19 cellular contexts compared by ENCODE assay signal in genomic region chr10:22087365-22087738, GRCh38.
DNase-seq lines count a peak whose midpoint lies in the region; ATAC-seq and TF ChIP-seq lines count a peak whose summit lies in the region.
"Had no signal": no experiment of that assay in that cellular context is flagged by ENCODE, and none has a peak within 500 bp of the region (broad histone marks: within the 10 kb centered on the region; RNA-seq: fewer than 3 reads in every experiment).

No MANE protein-coding gene starts in this region.

- POLR2A ChIA-PET in MCF 10A (lab: Yijun Ruan, JAX), result interaction anchor here (0.7 to 3.9 kb wide), 6 partner anchors 12 to 1245 kb away, joined by 3 to 26 read pairs (median 10); partner anchors contain the start of genes COMMD3 and DNAJC1
- POLR2A ChIA-PET in WTC11 (lab: Charles Lee), result no interaction called here

- H3K27me3 Mint-ChIP-seq in MCF 10A (ENCODE audit: insufficient read depth, unreplicated experiment) (no peaks in the 10 kb centered on the region), WTC11 (ENCODE audit: low read depth) (no peaks in the 10 kb centered on the region), osteocyte (ENCODE audit: unreplicated experiment) (peaks cover 29% of the 10 kb centered on the region)

- H3K27ac ChIP-seq in mammary epithelial cell (ENCODE audit: insufficient read depth, low read depth, low read length), result no peak overlapping the region
- H3K27ac ChIP-seq in transverse colon, result peak overlapping the region in 3 of 4 donors; percentile 22 to 51 (median 24)
- H3K27ac ChIP-seq: BLaER1, colonic mucosa had no signal

- H3K36me3 Mint-ChIP-seq in MCF 10A (ENCODE audit: insufficient read depth, unreplicated experiment), result no peaks in the 10 kb centered on the region
- H3K36me3 Mint-ChIP-seq in WTC11, result no peaks in the 10 kb centered on the region
- no peaks in the 10 kb centered on the region for H3K36me3 Mint-ChIP-seq in osteocyte (ENCODE audit: unreplicated experiment)
- H3K36me3 Mint-ChIP-seq: activated naive CD8-positive, alpha-beta T cell treated with anti-CD3 and anti-CD28 coated beads, Interleukin-2, amount 10 ng/mL, durations not matched to agents 7 days and 5 days; brain; stimulated activated naive B cell treated with anti-CD40 and anti-IgM and Interleukin-4, amounts not matched to agents 10 μg/mL and 1 μg/mL and 100 μg/mL, for 72 hours; T-cell; type B pancreatic cell had no signal

- H3K27me3 ChIP-seq in mammary epithelial cell (ENCODE audit: insufficient read depth, low read length) (peaks cover 2% of the 10 kb centered on the region), transverse colon (no peaks in the 10 kb centered on the region)
- H3K27me3 ChIP-seq: BLaER1, colonic mucosa had no signal

- H3K4me1 Mint-ChIP-seq in MCF 10A (ENCODE audit: insufficient read depth, unreplicated experiment) (peaks cover 26% of the 10 kb centered on the region), WTC11 (peaks cover 19% of the 10 kb centered on the region), osteocyte (ENCODE audit: unreplicated experiment) (peaks cover 15% of the 10 kb centered on the region)
- H3K4me1 Mint-ChIP-seq: activated naive CD8-positive, alpha-beta T cell treated with anti-CD3 and anti-CD28 coated beads, Interleukin-2, amount 10 ng/mL, durations not matched to agents 7 days and 5 days; T-cell had no signal

- H3K79me2 ChIP-seq in mammary epithelial cell (ENCODE audit: insufficient read depth, low read length), result no peaks in the 10 kb centered on the region

- no peak overlapping the region for H2AFZ ChIP-seq in mammary epithelial cell (ENCODE audit: low read depth, low read length)

- H3K9me3 ChIP-seq in mammary epithelial cell (replicated peaks; ENCODE audit: insufficient read depth, low read length) (no peaks in the 10 kb centered on the region), transverse colon (no peaks in the 10 kb centered on the region)
- H3K9me3 ChIP-seq: BLaER1, colonic mucosa had no signal

- TF ChIP-seq POLR2A in transverse colon (IDR thresholded peaks at IDR 0.05), result no peak

- in situ Hi-C loops in mammary epithelial cell (cut with MboI; ENCODE audit: low sequenced_read_pairs in 2 of 2), result no loop called here
- in situ Hi-C loops in transverse colon (cut with MboI; ENCODE audit: low pct_ligation_motif_present in 1 of 4, low pct_unique_long_range_greater_than_20kb in 1 of 4, low sequenced_read_pairs in 3 of 4), result no loop called here

- peak; percentile 57 for ATAC-seq in WTC11
- ATAC-seq: stimulated activated naive B cell treated with anti-CD40 and anti-IgM and Interleukin-4, amounts not matched to agents 10 μg/mL and 1 μg/mL and 100 μg/mL, for 72 hours; T-cell had no signal

- WGBS in mammary epithelial cell (ENCODE audit: low coverage, missing lambda C conversion rate), result 53% methylated on average over 2 of the region's 2 CpGs
- 48 to 58% methylated on average over 2 of the region's 2 CpGs for WGBS in transverse colon (ENCODE audit: low coverage in 1 of 2), 2 donors

- CTCF ChIA-PET in MCF 10A (lab: Yijun Ruan, JAX), result interaction anchor here (0.7 kb wide), 1 partner anchor 41 kb away, joined by 4 read pairs; no protein-coding TSS in a partner anchor
- CTCF ChIA-PET in mammary epithelial cell (lab: Charles Lee; ENCODE audit: low non-redundant PET), result no interaction called here
- CTCF ChIA-PET in WTC11 (lab: Charles Lee), result interaction anchor here (1.9 kb wide), 1 partner anchor 16 kb away, joined by 9 read pairs; no protein-coding TSS in a partner anchor

- H3K36me3 ChIP-seq in mammary epithelial cell (ENCODE audit: insufficient read depth, low read length) (no peaks in the 10 kb centered on the region), transverse colon (no peaks in the 10 kb centered on the region)
- H3K36me3 ChIP-seq: BLaER1, colonic mucosa had no signal

- no peaks in the 10 kb centered on the region for H3K9me3 Mint-ChIP-seq in MCF 10A (ENCODE audit: unreplicated experiment)
- H3K9me3 Mint-ChIP-seq in WTC11, result peaks cover 9% of the 10 kb centered on the region
- no peaks in the 10 kb centered on the region for H3K9me3 Mint-ChIP-seq in osteocyte (ENCODE audit: unreplicated experiment)
- H3K9me3 Mint-ChIP-seq: type B pancreatic cell had no signal

- TF ChIP-seq CTCF in MCF 10A (IDR thresholded peaks at IDR 0.05; ENCODE audit: unreplicated experiment) (no peak), mammary epithelial cell (conservative IDR thresholded peaks at IDR 0.05 in 1 of 2, IDR thresholded peaks at IDR 0.05 in 1 of 2; ENCODE audit: extremely low read depth in 1 of 2, insufficient read depth in 1 of 2, low read depth in 1 of 2, low read length in 2 of 2) (no peak), WTC11 (IDR thresholded peaks at IDR 0.05) (no peak), osteocyte (IDR thresholded peaks at IDR 0.05) (no peak), transverse colon (IDR thresholded peaks at IDR 0.05) (no peak)

- no peak for DNase-seq in MCF 10A (ENCODE audit: unreplicated experiment)
- DNase-seq in mammary epithelial cell, result no peak
- DNase-seq in WTC11 (ENCODE audit: low spot score), result no peak
- DNase-seq in osteocyte (ENCODE audit: extremely low spot score, unreplicated experiment), result no peak
- no peak for DNase-seq in transverse colon
- no peak for DNase-seq in T-helper 1 cell
- no peak for DNase-seq in DMS153 treated with DMSO at 0.1 percent for 48 hours (lab: John Stamatoyannopoulos, UW; ENCODE audit: unreplicated experiment)
- no peak for DNase-seq in stimulated activated CD4-positive, alpha-beta T cell treated with anti-CD3 and anti-CD28 coated beads, Interleukin-12 subunit alpha, Interleukin-12 subunit beta, amount 100 ng/mL, for 4 hours
- DNase-seq: activated CD4-positive, alpha-beta T cell treated with anti-CD3 and anti-CD28 coated beads for 48 hours; activated naive CD8-positive, alpha-beta T cell treated with anti-CD3 and anti-CD28 coated beads, Interleukin-2, amount 10 ng/mL, durations not matched to agents 7 days and 5 days; MM.1S; SIG-M5; stimulated activated naive B cell treated with anti-CD40 and anti-IgM and Interleukin-4, amounts not matched to agents 10 μg/mL and 1 μg/mL and 100 μg/mL, for 72 hours; T-cell had no signal

- intact Hi-C loops in MCF 10A (cut with micrococcal nuclease), result no loop called here
- intact Hi-C loops in mammary epithelial cell (cut with micrococcal nuclease), result no loop called here
- intact Hi-C loops in transverse colon (cut with DNase I; ENCODE audit: low total_unique reads), result no loop called here

- no peak for TF ChIP-seq EP300 in transverse colon (IDR thresholded peaks at IDR 0.05; ENCODE audit: low read depth)

- H3K4me1 ChIP-seq in mammary epithelial cell (ENCODE audit: insufficient read depth, low read length) (no peaks in the 10 kb centered on the region), transverse colon (peaks cover 0 to 10% (median 3%) of the 10 kb centered on the region in 4 donors)
- H3K4me1 ChIP-seq: colonic mucosa had no signal

- no peaks in the 10 kb centered on the region for H4K20me1 ChIP-seq in mammary epithelial cell (ENCODE audit: insufficient read depth, low read length)
- H4K20me1 ChIP-seq: BLaER1 had no signal

- H3K4me3 Mint-ChIP-seq in MCF 10A (ENCODE audit: unreplicated experiment) (peak overlapping the region; percentile 48), WTC11 (no peak overlapping the region), osteocyte (ENCODE audit: unreplicated experiment) (no peak overlapping the region)
- H3K4me3 Mint-ChIP-seq: activated naive CD8-positive, alpha-beta T cell treated with anti-CD3 and anti-CD28 coated beads, Interleukin-2, amount 10 ng/mL, durations not matched to agents 7 days and 5 days; endodermal cell; stimulated activated naive B cell treated with anti-CD40 and anti-IgM and Interleukin-4, amounts not matched to agents 10 μg/mL and 1 μg/mL and 100 μg/mL, for 72 hours; T-cell; type B pancreatic cell had no signal

- no TSS peak for BruUV-seq in MCF 10A (replicated peaks; lab: Mats Ljungman, UMichigan)
- BruUV-seq in mammary epithelial cell (replicated peaks; lab: Mats Ljungman, UMichigan), result no TSS peak

- no peak overlapping the region for H3K9ac ChIP-seq in mammary epithelial cell (ENCODE audit: insufficient read depth, low read length)
- H3K9ac ChIP-seq: BLaER1 had no signal

- no peak overlapping the region for H3K4me2 ChIP-seq in mammary epithelial cell (ENCODE audit: insufficient read depth, low read depth, low read length)
- H3K4me2 ChIP-seq: BLaER1 had no signal

- H3K27ac Mint-ChIP-seq in MCF 10A (ENCODE audit: low read depth, unreplicated experiment), result peak overlapping the region; percentile 90
- H3K27ac Mint-ChIP-seq in WTC11, result peak overlapping the region; percentile 36; the same call in 1 of the 2 replicates
- peak overlapping the region; percentile 36 for H3K27ac Mint-ChIP-seq in osteocyte (ENCODE audit: unreplicated experiment)
- H3K27ac Mint-ChIP-seq: activated naive CD8-positive, alpha-beta T cell treated with anti-CD3 and anti-CD28 coated beads, Interleukin-2, amount 10 ng/mL, durations not matched to agents 7 days and 5 days; stimulated activated naive B cell treated with anti-CD40 and anti-IgM and Interleukin-4, amounts not matched to agents 10 μg/mL and 1 μg/mL and 100 μg/mL, for 72 hours; T-cell; type B pancreatic cell had no signal

- dilution Hi-C loops in mammary epithelial cell (cut with HindIII; ENCODE audit: low sequenced_read_pairs), result no loop called here

- H3K4me3 ChIP-seq in mammary epithelial cell (replicated peaks in 1 of 3; ENCODE audit: insufficient read depth in 1 of 3, low read depth in 2 of 3, low read length in 3 of 3) (no peak overlapping the region), transverse colon (no peak overlapping the region)
- H3K4me3 ChIP-seq: BLaER1, colonic mucosa had no signal

TF ChIP-seq in WTC11, 78 proteins besides CTCF, POLR2A, EP300 and RAD21 (continues in another document):
- TF ChIP-seq NFE2L1 (CRISPR knock-in tag; IDR thresholded peaks at IDR 0.05) (no peak), SMAD3 (CRISPR knock-in tag; IDR thresholded peaks at IDR 0.05; ENCODE audit: borderline replicate concordance) (no peak), MAX (CRISPR knock-in tag; IDR thresholded peaks at IDR 0.05) (no peak)

Comparison
In these comparisons a context has a peak if more than half of its experiments do, and no peak if none do; other contexts are left out.
1. H3K27ac Mint-ChIP-seq: peak in every context shown above with its lines; median percentile 90 in MCF 10A; 36 in WTC11; 36 in osteocyte.